Comparison of ENCODE assay signal across 1 cellular context in the genomic region with DNA sequence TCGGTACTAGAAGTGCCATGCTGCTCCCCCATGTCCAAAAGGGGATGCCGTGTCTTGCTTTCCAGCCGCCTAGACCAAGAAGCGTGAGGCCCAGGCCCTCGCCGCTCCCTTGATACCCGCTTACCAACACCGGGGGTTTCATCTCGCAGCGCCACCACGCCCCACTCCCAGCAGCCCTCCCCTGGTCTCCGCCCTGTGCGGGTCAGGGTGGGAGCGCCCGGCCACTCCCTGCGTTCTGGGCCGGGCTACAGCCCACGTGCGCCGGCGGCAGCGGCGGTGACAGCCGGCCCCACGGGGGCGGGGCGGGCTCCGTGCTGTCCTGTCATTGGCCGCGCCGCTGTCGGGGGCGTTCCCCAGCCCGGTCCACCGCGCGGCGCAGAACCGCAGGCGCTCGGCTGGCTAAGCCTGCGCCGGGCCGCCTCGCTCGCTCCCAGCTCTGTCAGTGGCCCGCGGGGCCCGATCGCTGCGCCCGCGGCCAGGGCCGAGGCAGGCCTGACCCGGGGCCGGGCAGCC.
A peak's percentile ranks its signal among the peaks of the same experiment; 100 is the strongest.
TF ChIP-seq lines count a peak whose summit lies in the region.

A gene with protein sequence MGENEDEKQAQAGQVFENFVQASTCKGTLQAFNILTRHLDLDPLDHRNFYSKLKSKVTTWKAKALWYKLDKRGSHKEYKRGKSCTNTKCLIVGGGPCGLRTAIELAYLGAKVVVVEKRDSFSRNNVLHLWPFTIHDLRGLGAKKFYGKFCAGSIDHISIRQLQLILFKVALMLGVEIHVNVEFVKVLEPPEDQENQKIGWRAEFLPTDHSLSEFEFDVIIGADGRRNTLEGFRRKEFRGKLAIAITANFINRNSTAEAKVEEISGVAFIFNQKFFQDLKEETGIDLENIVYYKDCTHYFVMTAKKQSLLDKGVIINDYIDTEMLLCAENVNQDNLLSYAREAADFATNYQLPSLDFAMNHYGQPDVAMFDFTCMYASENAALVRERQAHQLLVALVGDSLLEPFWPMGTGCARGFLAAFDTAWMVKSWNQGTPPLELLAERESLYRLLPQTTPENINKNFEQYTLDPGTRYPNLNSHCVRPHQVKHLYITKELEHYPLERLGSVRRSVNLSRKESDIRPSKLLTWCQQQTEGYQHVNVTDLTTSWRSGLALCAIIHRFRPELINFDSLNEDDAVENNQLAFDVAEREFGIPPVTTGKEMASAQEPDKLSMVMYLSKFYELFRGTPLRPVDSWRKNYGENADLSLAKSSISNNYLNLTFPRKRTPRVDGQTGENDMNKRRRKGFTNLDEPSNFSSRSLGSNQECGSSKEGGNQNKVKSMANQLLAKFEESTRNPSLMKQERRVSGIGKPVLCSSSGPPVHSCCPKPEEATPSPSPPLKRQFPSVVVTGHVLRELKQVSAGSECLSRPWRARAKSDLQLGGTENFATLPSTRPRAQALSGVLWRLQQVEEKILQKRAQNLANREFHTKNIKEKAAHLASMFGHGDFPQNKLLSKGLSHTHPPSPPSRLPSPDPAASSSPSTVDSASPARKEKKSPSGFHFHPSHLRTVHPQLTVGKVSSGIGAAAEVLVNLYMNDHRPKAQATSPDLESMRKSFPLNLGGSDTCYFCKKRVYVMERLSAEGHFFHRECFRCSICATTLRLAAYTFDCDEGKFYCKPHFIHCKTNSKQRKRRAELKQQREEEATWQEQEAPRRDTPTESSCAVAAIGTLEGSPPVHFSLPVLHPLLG (plus strand): TSS at position 390 of the 513 bp plus-strand sequence. CDS start 51,566 bp downstream, outside the sequence.

TF ChIP-seq in HepG2, 621 proteins besides CTCF, POLR2A, EP300 and RAD21 (continued from another document and continues in another):
- TF ChIP-seq SAP130 (CRISPR knock-in tag; IDR thresholded peaks at IDR 0.05; ENCODE audit: low read depth) (peak; percentile 90), HOXD1 (CRISPR knock-in tag; IDR thresholded peaks at IDR 0.05) (no peak), ZNF296 (CRISPR knock-in tag; conservative IDR thresholded peaks at IDR 0.05) (no peak), ZNF709 (CRISPR knock-in tag; IDR thresholded peaks at IDR 0.05) (no peak), TBX3 (IDR thresholded peaks at IDR 0.05; ENCODE audit: borderline replicate concordance) (no peak), ELF1 (CRISPR knock-in tag; IDR thresholded peaks at IDR 0.05) (no peak), ATM (IDR thresholded peaks at IDR 0.05; ENCODE audit: borderline replicate concordance) (no peak), SKI (IDR thresholded peaks at IDR 0.05; ENCODE audit: partially characterized antibody) (no peak), ZBTB7B (CRISPR knock-in tag; IDR thresholded peaks at IDR 0.05) (peak; percentile 41; the same call in 1 of the 2 replicates), NR2C2 (CRISPR knock-in tag; IDR thresholded peaks at IDR 0.05; ENCODE audit: borderline replicate concordance) (no peak), ZNF33B (CRISPR knock-in tag; IDR thresholded peaks at IDR 0.05) (no peak), ZNF841 (CRISPR knock-in tag; IDR thresholded peaks at IDR 0.05; ENCODE audit: borderline replicate concordance) (no peak), KLF16 (CRISPR knock-in tag; IDR thresholded peaks at IDR 0.05) (no peak), ZNF205 (CRISPR knock-in tag; IDR thresholded peaks at IDR 0.05) (no peak), PHF21A (CRISPR knock-in tag; IDR thresholded peaks at IDR 0.05) (no peak), POGZ (CRISPR knock-in tag; IDR thresholded peaks at IDR 0.05) (no peak), ZNF232 (CRISPR knock-in tag; IDR thresholded peaks at IDR 0.05; ENCODE audit: borderline replicate concordance) (no peak), ZNF839 (CRISPR knock-in tag; IDR thresholded peaks at IDR 0.05; ENCODE audit: borderline replicate concordance) (no peak), SALL1 (CRISPR knock-in tag; IDR thresholded peaks at IDR 0.05) (peak; percentile 53; the same call in 1 of the 2 replicates), FOXC1 (CRISPR knock-in tag; IDR thresholded peaks at IDR 0.05; ENCODE audit: borderline replicate concordance) (no peak; the same call in 1 of the 2 replicates), CHCHD3 (CRISPR knock-in tag; IDR thresholded peaks at IDR 0.05) (no peak)
- TF ChIP-seq, protein P1, sequence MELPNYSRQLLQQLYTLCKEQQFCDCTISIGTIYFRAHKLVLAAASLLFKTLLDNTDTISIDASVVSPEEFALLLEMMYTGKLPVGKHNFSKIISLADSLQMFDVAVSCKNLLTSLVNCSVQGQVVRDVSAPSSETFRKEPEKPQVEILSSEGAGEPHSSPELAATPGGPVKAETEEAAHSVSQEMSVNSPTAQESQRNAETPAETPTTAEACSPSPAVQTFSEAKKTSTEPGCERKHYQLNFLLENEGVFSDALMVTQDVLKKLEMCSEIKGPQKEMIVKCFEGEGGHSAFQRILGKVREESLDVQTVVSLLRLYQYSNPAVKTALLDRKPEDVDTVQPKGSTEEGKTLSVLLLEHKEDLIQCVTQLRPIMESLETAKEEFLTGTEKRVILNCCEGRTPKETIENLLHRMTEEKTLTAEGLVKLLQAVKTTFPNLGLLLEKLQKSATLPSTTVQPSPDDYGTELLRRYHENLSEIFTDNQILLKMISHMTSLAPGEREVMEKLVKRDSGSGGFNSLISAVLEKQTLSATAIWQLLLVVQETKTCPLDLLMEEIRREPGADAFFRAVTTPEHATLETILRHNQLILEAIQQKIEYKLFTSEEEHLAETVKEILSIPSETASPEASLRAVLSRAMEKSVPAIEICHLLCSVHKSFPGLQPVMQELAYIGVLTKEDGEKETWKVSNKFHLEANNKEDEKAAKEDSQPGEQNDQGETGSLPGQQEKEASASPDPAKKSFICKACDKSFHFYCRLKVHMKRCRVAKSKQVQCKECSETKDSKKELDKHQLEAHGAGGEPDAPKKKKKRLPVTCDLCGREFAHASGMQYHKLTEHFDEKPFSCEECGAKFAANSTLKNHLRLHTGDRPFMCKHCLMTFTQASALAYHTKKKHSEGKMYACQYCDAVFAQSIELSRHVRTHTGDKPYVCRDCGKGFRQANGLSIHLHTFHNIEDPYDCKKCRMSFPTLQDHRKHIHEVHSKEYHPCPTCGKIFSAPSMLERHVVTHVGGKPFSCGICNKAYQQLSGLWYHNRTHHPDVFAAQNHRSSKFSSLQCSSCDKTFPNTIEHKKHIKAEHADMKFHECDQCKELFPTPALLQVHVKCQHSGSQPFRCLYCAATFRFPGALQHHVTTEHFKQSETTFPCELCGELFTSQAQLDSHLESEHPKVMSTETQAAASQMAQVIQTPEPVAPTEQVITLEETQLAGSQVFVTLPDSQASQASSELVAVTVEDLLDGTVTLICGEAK (IDR thresholded peaks at IDR 0.05): no peak
- TF ChIP-seq, protein P1 (CRISPR knock-in tag; IDR thresholded peaks at IDR 0.05): no peak
- TF ChIP-seq, protein P2, sequence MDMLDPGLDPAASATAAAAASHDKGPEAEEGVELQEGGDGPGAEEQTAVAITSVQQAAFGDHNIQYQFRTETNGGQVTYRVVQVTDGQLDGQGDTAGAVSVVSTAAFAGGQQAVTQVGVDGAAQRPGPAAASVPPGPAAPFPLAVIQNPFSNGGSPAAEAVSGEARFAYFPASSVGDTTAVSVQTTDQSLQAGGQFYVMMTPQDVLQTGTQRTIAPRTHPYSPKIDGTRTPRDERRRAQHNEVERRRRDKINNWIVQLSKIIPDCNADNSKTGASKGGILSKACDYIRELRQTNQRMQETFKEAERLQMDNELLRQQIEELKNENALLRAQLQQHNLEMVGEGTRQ (IDR thresholded peaks at IDR 0.05; ENCODE audit: low read depth, low read length): 0 out of 2 replicates have a peak, but pooled peaks have one; percentile 15
- TF ChIP-seq, protein P2 (CRISPR knock-in tag; IDR thresholded peaks at IDR 0.05; ENCODE audit: borderline replicate concordance): no peak
- TF ChIP-seq, protein P3, sequence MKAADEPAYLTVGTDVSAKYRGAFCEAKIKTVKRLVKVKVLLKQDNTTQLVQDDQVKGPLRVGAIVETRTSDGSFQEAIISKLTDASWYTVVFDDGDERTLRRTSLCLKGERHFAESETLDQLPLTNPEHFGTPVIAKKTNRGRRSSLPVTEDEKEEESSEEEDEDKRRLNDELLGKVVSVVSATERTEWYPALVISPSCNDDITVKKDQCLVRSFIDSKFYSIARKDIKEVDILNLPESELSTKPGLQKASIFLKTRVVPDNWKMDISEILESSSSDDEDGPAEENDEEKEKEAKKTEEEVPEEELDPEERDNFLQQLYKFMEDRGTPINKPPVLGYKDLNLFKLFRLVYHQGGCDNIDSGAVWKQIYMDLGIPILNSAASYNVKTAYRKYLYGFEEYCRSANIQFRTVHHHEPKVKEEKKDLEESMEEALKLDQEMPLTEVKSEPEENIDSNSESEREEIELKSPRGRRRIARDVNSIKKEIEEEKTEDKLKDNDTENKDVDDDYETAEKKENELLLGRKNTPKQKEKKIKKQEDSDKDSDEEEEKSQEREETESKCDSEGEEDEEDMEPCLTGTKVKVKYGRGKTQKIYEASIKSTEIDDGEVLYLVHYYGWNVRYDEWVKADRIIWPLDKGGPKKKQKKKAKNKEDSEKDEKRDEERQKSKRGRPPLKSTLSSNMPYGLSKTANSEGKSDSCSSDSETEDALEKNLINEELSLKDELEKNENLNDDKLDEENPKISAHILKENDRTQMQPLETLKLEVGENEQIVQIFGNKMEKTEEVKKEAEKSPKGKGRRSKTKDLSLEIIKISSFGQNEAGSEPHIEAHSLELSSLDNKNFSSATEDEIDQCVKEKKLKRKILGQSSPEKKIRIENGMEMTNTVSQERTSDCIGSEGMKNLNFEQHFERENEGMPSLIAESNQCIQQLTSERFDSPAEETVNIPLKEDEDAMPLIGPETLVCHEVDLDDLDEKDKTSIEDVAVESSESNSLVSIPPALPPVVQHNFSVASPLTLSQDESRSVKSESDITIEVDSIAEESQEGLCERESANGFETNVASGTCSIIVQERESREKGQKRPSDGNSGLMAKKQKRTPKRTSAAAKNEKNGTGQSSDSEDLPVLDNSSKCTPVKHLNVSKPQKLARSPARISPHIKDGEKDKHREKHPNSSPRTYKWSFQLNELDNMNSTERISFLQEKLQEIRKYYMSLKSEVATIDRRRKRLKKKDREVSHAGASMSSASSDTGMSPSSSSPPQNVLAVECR (CRISPR knock-in tag; IDR thresholded peaks at IDR 0.05; ENCODE audit: borderline replicate concordance): peak; percentile 88
- TF ChIP-seq, protein P4, sequence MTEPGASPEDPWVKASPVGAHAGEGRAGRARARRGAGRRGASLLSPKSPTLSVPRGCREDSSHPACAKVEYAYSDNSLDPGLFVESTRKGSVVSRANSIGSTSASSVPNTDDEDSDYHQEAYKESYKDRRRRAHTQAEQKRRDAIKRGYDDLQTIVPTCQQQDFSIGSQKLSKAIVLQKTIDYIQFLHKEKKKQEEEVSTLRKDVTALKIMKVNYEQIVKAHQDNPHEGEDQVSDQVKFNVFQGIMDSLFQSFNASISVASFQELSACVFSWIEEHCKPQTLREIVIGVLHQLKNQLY (CRISPR knock-in tag; IDR thresholded peaks at IDR 0.05): no peak
- TF ChIP-seq, protein P5, sequence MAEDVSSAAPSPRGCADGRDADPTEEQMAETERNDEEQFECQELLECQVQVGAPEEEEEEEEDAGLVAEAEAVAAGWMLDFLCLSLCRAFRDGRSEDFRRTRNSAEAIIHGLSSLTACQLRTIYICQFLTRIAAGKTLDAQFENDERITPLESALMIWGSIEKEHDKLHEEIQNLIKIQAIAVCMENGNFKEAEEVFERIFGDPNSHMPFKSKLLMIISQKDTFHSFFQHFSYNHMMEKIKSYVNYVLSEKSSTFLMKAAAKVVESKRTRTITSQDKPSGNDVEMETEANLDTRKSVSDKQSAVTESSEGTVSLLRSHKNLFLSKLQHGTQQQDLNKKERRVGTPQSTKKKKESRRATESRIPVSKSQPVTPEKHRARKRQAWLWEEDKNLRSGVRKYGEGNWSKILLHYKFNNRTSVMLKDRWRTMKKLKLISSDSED (CRISPR knock-in tag; IDR thresholded peaks at IDR 0.05): no peak
- TF ChIP-seq, protein P6, sequence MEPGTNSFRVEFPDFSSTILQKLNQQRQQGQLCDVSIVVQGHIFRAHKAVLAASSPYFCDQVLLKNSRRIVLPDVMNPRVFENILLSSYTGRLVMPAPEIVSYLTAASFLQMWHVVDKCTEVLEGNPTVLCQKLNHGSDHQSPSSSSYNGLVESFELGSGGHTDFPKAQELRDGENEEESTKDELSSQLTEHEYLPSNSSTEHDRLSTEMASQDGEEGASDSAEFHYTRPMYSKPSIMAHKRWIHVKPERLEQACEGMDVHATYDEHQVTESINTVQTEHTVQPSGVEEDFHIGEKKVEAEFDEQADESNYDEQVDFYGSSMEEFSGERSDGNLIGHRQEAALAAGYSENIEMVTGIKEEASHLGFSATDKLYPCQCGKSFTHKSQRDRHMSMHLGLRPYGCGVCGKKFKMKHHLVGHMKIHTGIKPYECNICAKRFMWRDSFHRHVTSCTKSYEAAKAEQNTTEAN (CRISPR knock-in tag; conservative IDR thresholded peaks at IDR 0.05): no peak
